ENCODE assay signal across 12 cellular contexts in genomic region chr6:43986177-43986825, GRCh38.
"Had no signal": no experiment of that assay in that cellular context is flagged by ENCODE, and none has a peak within 500 bp of the region (broad histone marks: within the 10 kb centered on the region; RNA-seq: fewer than 3 reads in every experiment).

No MANE protein-coding gene starts in this region.

- H3K9me3 Mint-ChIP-seq: activated CD4-positive, alpha-beta memory T cell treated with anti-CD3 and anti-CD28 coated beads for 36 hours; activated naive CD8-positive, alpha-beta T cell treated with anti-CD3 and anti-CD28 coated beads, Interleukin-2, amount 50 U/mL, for 24 hours had no signal

- DNase-seq: activated CD4-positive, alpha-beta memory T cell treated with anti-CD3 and anti-CD28 coated beads for 36 hours; activated gamma-delta T cell; activated naive CD8-positive, alpha-beta T cell treated with anti-CD3 and anti-CD28 coated beads, Interleukin-2, amount 50 U/mL, for 24 hours; activated T-cell treated with anti-CD3 and anti-CD28 coated beads, Interleukin-2, amount 50 U/mL, for 48 hours; foreskin melanocyte; left colon; pancreas had no signal

- H3K4me3 Mint-ChIP-seq: activated CD4-positive, alpha-beta memory T cell treated with anti-CD3 and anti-CD28 coated beads for 36 hours; activated naive CD8-positive, alpha-beta T cell treated with anti-CD3 and anti-CD28 coated beads, Interleukin-2, amount 50 U/mL, for 24 hours had no signal

- H3K9me3 ChIP-seq: ascending aorta, pancreas, tibial artery, vagina had no signal

- H3K4me1 Mint-ChIP-seq: activated naive CD8-positive, alpha-beta T cell treated with anti-CD3 and anti-CD28 coated beads, Interleukin-2, amount 50 U/mL, for 24 hours had no signal

- H3K36me3 Mint-ChIP-seq: activated CD4-positive, alpha-beta memory T cell treated with anti-CD3 and anti-CD28 coated beads for 36 hours had no signal

- H3K4me3 ChIP-seq: ascending aorta, pancreas, smooth muscle cell, tibial artery, vagina had no signal

- H3K36me3 ChIP-seq: ascending aorta, pancreas, tibial artery, vagina had no signal

- H3K27ac ChIP-seq: ascending aorta, tibial artery, vagina, VCaP had no signal

- ATAC-seq: activated naive CD8-positive, alpha-beta T cell treated with anti-CD3 and anti-CD28 coated beads, Interleukin-2, amount 50 U/mL, for 24 hours; left colon had no signal

- H3K27ac Mint-ChIP-seq: activated CD4-positive, alpha-beta memory T cell treated with anti-CD3 and anti-CD28 coated beads for 36 hours; activated naive CD8-positive, alpha-beta T cell treated with anti-CD3 and anti-CD28 coated beads, Interleukin-2, amount 50 U/mL, for 24 hours had no signal

- H3K27me3 ChIP-seq: ascending aorta, pancreas, vagina had no signal
